In the genomic region with DNA sequence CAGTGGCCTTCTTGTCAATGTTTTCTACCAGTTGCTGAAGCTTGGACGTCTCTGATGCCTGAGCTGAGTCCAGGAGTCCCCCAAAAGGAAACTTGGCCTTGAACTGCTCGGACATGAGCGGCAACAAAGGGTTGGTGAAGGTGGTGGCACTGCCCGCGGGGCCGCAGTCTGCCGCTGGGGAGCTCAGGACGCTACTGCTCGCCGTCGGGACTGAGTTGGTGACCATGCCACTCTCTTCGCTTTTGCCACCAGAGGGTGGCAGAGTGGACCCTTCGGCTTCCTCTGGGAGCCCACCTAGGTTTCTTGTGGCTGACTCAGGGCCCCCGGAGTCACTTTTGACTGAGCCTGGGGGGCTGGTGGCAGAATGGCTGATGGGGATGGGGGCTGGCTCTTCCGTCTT, we compare ENCODE assay signal across 27 cellular contexts. TPM values are rescaled to one million over a fixed set of nuclear protein-coding genes. Genes with fewer than 3 reads are reported as not detected.
"Had no signal": no experiment of that assay in that cellular context is flagged by ENCODE, and none has a peak within 500 bp of the region (broad histone marks: within the 10 kb centered on the region; RNA-seq: fewer than 3 reads in every experiment).

No MANE protein-coding gene starts in this region.

- H3K36me3 Mint-ChIP-seq: immature natural killer cell; stimulated activated memory B cell treated with anti-CD40 and anti-IgM and Interleukin-4, amounts not matched to agents 10 μg/mL and 1 μg/mL and 100 μg/mL, for 72 hours had no signal

- H3K27ac ChIP-seq: coronary artery, epithelial cell of prostate, esophagus squamous epithelium, left ventricle myocardium inferior, neutrophil, psoas muscle, spleen, testis, transverse colon had no signal

- H3K4me1 ChIP-seq: esophagus squamous epithelium, left ventricle myocardium inferior, psoas muscle, spleen, testis, transverse colon had no signal

- H3K27ac Mint-ChIP-seq: immature natural killer cell; nephron; stimulated activated memory B cell treated with anti-CD40 and anti-IgM and Interleukin-4, amounts not matched to agents 10 μg/mL and 1 μg/mL and 100 μg/mL, for 72 hours had no signal

- H3K4me1 Mint-ChIP-seq: stimulated activated memory B cell treated with anti-CD40 and anti-IgM and Interleukin-4, amounts not matched to agents 10 μg/mL and 1 μg/mL and 100 μg/mL, for 72 hours; stimulated activated naive CD8-positive, alpha-beta T cell treated with anti-CD3 and anti-CD28 coated beads, Interleukin-15, amount 100 ng/mL, for 72 hours had no signal

- H3K36me3 ChIP-seq: esophagus squamous epithelium, left ventricle myocardium inferior, neutrophil, spleen, transverse colon had no signal

- H3K9me3 Mint-ChIP-seq: immature natural killer cell, nephron had no signal

- H3K27me3 ChIP-seq: testis had no signal

- DNase-seq: effector CD8-positive, alpha-beta T cell; esophagus squamous epithelium; foreskin fibroblast; immature natural killer cell; left cardiac atrium; left ventricle myocardium inferior; mesenchymal stem cell; midbrain; psoas muscle; retina; spleen; stimulated activated CD4-positive, alpha-beta T cell treated with anti-CD3 and anti-CD28 coated beads, Interleukin-15, amount 100 ng/mL, for 24 hours; stimulated activated CD4-positive, alpha-beta T cell treated with anti-CD3 and anti-CD28 coated beads, Interleukin-1b, Interleukin-23, amount 100 ng/mL, for 48 hours; stimulated activated CD4-positive, alpha-beta T cell treated with anti-CD3 and anti-CD28 coated beads, Interleukin-4, amount 100 ng/mL, for 24 hours; stimulated activated naive CD8-positive, alpha-beta T cell treated with anti-CD3 and anti-CD28 coated beads, Interleukin-15, amount 100 ng/mL, for 72 hours; testis; transverse colon had no signal

- H3K4me3 Mint-ChIP-seq: immature natural killer cell; nephron; stimulated activated memory B cell treated with anti-CD40 and anti-IgM and Interleukin-4, amounts not matched to agents 10 μg/mL and 1 μg/mL and 100 μg/mL, for 72 hours; stimulated activated naive CD8-positive, alpha-beta T cell treated with anti-CD3 and anti-CD28 coated beads, Interleukin-15, amount 100 ng/mL, for 72 hours had no signal

- ATAC-seq: left cardiac atrium; psoas muscle; sciatic nerve; stimulated activated memory B cell treated with anti-CD40 and anti-IgM and Interleukin-4, amounts not matched to agents 10 μg/mL and 1 μg/mL and 100 μg/mL, for 72 hours; stimulated activated naive CD8-positive, alpha-beta T cell treated with anti-CD3 and anti-CD28 coated beads, Interleukin-15, amount 100 ng/mL, for 72 hours had no signal

- H3K4me3 ChIP-seq: coronary artery, esophagus squamous epithelium, left ventricle myocardium inferior, lung, psoas muscle, spleen, testis, transverse colon had no signal

- H3K9me3 ChIP-seq: esophagus squamous epithelium, left ventricle myocardium inferior, neutrophil, psoas muscle, testis, transverse colon had no signal

RNA-seq across cellular contexts. Expression of gene SALL1, which starts 11.0 kb away (rescaled TPM):
- total RNA-seq: dermis microvascular lymphatic vessel endothelial cell, psoas muscle, skeletal muscle tissue, spleen had no signal
- polyA plus RNA-seq: immature natural killer cell, keratinocyte, lung, psoas muscle had no signal
